In the genomic region with DNA sequence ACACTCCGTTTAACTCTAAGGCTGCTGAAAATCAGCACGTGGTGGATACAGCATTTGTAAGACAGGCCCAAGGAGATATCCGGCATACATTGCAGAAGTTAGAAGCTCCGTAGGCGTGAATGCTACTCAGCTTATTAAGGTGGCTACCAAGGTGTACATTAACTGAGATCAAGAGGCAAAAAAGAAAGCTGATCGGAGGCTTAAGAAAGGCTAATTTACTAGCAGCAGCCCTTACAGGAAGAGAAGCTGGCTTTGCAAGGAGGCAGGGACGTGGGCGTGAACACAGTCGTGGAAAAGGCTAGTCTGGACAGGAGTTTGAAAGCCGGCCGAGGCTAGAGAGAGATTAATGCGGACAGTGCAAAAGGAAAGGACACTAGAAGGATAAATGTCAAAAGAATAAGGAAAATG, we compare ENCODE assay signal across 9 cellular contexts. TPM values are rescaled to one million over a fixed set of nuclear protein-coding genes. Genes with fewer than 3 reads are reported as not detected.
DNase-seq lines count a peak whose midpoint lies in the region; ATAC-seq lines count a peak whose summit lies in the region.
"Had no signal": no experiment of that assay in that cellular context is flagged by ENCODE, and none has a peak within 500 bp of the region (broad histone marks: within the 10 kb centered on the region; RNA-seq: fewer than 3 reads in every experiment).

No MANE protein-coding gene starts in this region.

- DNase-seq in GM23248 (peak; percentile 75), inferior parietal cortex (ENCODE audit: extremely low spot score) (no peak), NCI-H2029 (lab: John Stamatoyannopoulos, UW) (no peak)
- peak; percentile 15 for DNase-seq in activated naive CD8-positive, alpha-beta T cell treated with anti-CD3 and anti-CD28 coated beads, Interleukin-2, amount 50 U/mL, for 24 hours
- DNase-seq: NCI-H1694 had no signal

- H3K9me3 Mint-ChIP-seq in activated naive CD8-positive, alpha-beta T cell treated with anti-CD3 and anti-CD28 coated beads, Interleukin-2, amount 50 U/mL, for 24 hours: no peaks in the 10 kb centered on the region

- H2AFZ ChIP-seq in GM23248: peak overlapping the region; percentile 99

- H4K20me1 ChIP-seq in GM23248 (ENCODE audit: insufficient read depth): no peaks in the 10 kb centered on the region

- peak overlapping the region; percentile 93 for H3K4me2 ChIP-seq in GM23248 (ENCODE audit: unreplicated experiment)

- H3K27ac ChIP-seq in GM23248: peak overlapping the region; percentile 81
- H3K27ac ChIP-seq in skeletal muscle tissue (ENCODE audit: low read depth, low read length): no peak overlapping the region

- H3K36me3 ChIP-seq in GM23248 (ENCODE audit: low read depth) (no peaks in the 10 kb centered on the region), skeletal muscle tissue (ENCODE audit: control insufficient read depth in 3 of 3, insufficient read depth in 3 of 3, low read length in 3 of 3) (no peaks in the 10 kb centered on the region)

- peak overlapping the region; percentile 82 for H3K4me3 ChIP-seq in GM23248
- H3K4me3 ChIP-seq in iPS-18c (ENCODE audit: insufficient read depth, low read depth, low read length): peak overlapping the region; percentile 5; the same call in 1 of the 2 replicates
- peak overlapping the region in 2 of 3 donors; percentile 54 to 62 for H3K4me3 ChIP-seq in skeletal muscle tissue (ENCODE audit: low read length in 3 of 3)

- H3K27me3 ChIP-seq in GM23248 (replicated peaks; ENCODE audit: insufficient read depth): no peaks in the 10 kb centered on the region
- no peaks in the 10 kb centered on the region for H3K27me3 ChIP-seq in skeletal muscle tissue (ENCODE audit: control insufficient read depth in 3 of 3, insufficient read depth in 3 of 3, low read length in 3 of 3)

- peaks cover 11% of the 10 kb centered on the region for H3F3A ChIP-seq in GM23248 (ENCODE audit: insufficient read depth)

- WGBS in GM23248 (ENCODE audit: low coverage in 1 of 2, low lambda C conversion rate in 2 of 2, missing lambda C conversion rate in 2 of 2), 2 experiments: 4% methylated on average over 12 of the region's 12 CpGs

- H3K9ac ChIP-seq in GM23248 (peak overlapping the region; percentile 85), skeletal muscle tissue (ENCODE audit: low read depth in 1 of 3, low read length in 3 of 3) (no peak overlapping the region)

- H3K79me2 ChIP-seq in GM23248 (ENCODE audit: insufficient read depth): no peaks in the 10 kb centered on the region

- ATAC-seq in activated naive CD8-positive, alpha-beta T cell treated with anti-CD3 and anti-CD28 coated beads, Interleukin-2, amount 50 U/mL, for 24 hours: no peak
- ATAC-seq in GM21786 (IDR thresholded peaks at IDR 0.05; ENCODE audit: unreplicated experiment) (no peak), GM18517 (IDR thresholded peaks at IDR 0.05; ENCODE audit: unreplicated experiment) (no peak)

- in situ Hi-C loops in GM23248 (cut with MboI): no loop called here

- no peak overlapping the region for H3K4me3 Mint-ChIP-seq in activated naive CD8-positive, alpha-beta T cell treated with anti-CD3 and anti-CD28 coated beads, Interleukin-2, amount 50 U/mL, for 24 hours

- no peaks in the 10 kb centered on the region for H3K36me3 Mint-ChIP-seq in activated naive CD8-positive, alpha-beta T cell treated with anti-CD3 and anti-CD28 coated beads, Interleukin-2, amount 50 U/mL, for 24 hours (ENCODE audit: low read depth)

- H3K9me2 ChIP-seq in GM23248 (ENCODE audit: insufficient read depth): no peaks in the 10 kb centered on the region

- H3K4me1 ChIP-seq in GM23248 (ENCODE audit: insufficient read depth) (peaks cover 14% of the 10 kb centered on the region), skeletal muscle tissue (ENCODE audit: control insufficient read depth in 3 of 3, insufficient read depth in 3 of 3, low read length in 3 of 3) (peaks cover 10 to 21% (median 12%) of the 10 kb centered on the region in 3 donors)

- H3K9me3 ChIP-seq in GM23248 (ENCODE audit: low read depth): no peaks in the 10 kb centered on the region
- no peaks in the 10 kb centered on the region for H3K9me3 ChIP-seq in iPS-18c (ENCODE audit: control insufficient read depth, insufficient read depth, low read length)
- H3K9me3 ChIP-seq in skeletal muscle tissue (ENCODE audit: control insufficient read depth in 3 of 3, low read length in 3 of 3): no peaks in the 10 kb centered on the region

- no peak overlapping the region for H3K27ac Mint-ChIP-seq in activated naive CD8-positive, alpha-beta T cell treated with anti-CD3 and anti-CD28 coated beads, Interleukin-2, amount 50 U/mL, for 24 hours

- H3K27me3 Mint-ChIP-seq in activated naive CD8-positive, alpha-beta T cell treated with anti-CD3 and anti-CD28 coated beads, Interleukin-2, amount 50 U/mL, for 24 hours: no peaks in the 10 kb centered on the region

- peaks cover 2% of the 10 kb centered on the region for H3K4me1 Mint-ChIP-seq in activated naive CD8-positive, alpha-beta T cell treated with anti-CD3 and anti-CD28 coated beads, Interleukin-2, amount 50 U/mL, for 24 hours

RNA-seq across cellular contexts. Expression of a gene that starts 45.7 kb away (rescaled TPM):
- total RNA-seq in GM23248 (2014; rRNA removed; shearing (Covaris generic)): 11.6 and 19.8 TPM in 2 replicates
- 3.6 TPM in 2 replicates for polyA plus RNA-seq in GM23248 (2016; fragmentation: Nextera tagmentation; extraction: Ambion mirVana)
- total RNA-seq in skeletal muscle tissue: 13.0 TPM

RNA-seq across cellular contexts. Expression of a gene that starts 46.4 kb away (rescaled TPM):
- total RNA-seq in GM23248 (2014; rRNA removed; shearing (Covaris generic)): under 0.01 TPM in 1 of 2 replicates, not detected in the other
- 0.15 and 0.24 TPM in 2 replicates for polyA plus RNA-seq in GM23248 (2016; fragmentation: Nextera tagmentation; extraction: Ambion mirVana)
- not detected for total RNA-seq in skeletal muscle tissue

RNA-seq across cellular contexts. Expression of a gene that starts 55.5 kb away (rescaled TPM):
- 93.3 and 99.2 TPM in 2 replicates for total RNA-seq in GM23248 (2014; rRNA removed; shearing (Covaris generic))
- polyA plus RNA-seq in GM23248 (2016; fragmentation: Nextera tagmentation; extraction: Ambion mirVana): 139 and 140 TPM in 2 replicates
- total RNA-seq in skeletal muscle tissue: 118 TPM

RNA-seq across cellular contexts. Expression of a gene that starts 55.8 kb away (rescaled TPM):
- 106 and 121 TPM in 2 replicates for total RNA-seq in GM23248 (2014; rRNA removed; shearing (Covaris generic))
- polyA plus RNA-seq in GM23248 (2016; fragmentation: Nextera tagmentation; extraction: Ambion mirVana): 122 and 125 TPM in 2 replicates
- 174 TPM for total RNA-seq in skeletal muscle tissue

Comparison
In these comparisons a context has a peak if more than half of its experiments do, and no peak if none do; other contexts are left out.
1. DNase-seq: peak in GM23248 (single experiment) and activated naive CD8-positive, alpha-beta T cell treated with anti-CD3 and anti-CD28 coated beads, Interleukin-2, amount 50 U/mL, for 24 hours (single experiment); none in inferior parietal cortex (single experiment) and NCI-H2029 (single experiment).
2. H3K4me3 ChIP-seq: peak in every context shown above with its lines; median percentile 82 in GM23248; 58 in skeletal muscle tissue; 5 in iPS-18c.